Comparison of ENCODE assay signal across 8 cellular contexts in genomic region chr6:31821301-31822037, GRCh38. TPM values are rescaled to one million over a fixed set of nuclear protein-coding genes. Genes with fewer than 3 reads are reported as not detected.
DNase-seq lines count a peak whose midpoint lies in the region; ATAC-seq, FAIRE-seq and TF ChIP-seq lines count a peak whose summit lies in the region.

No MANE protein-coding gene starts in this region.

- DNase-seq in BE2C (peak; percentile 71), GM19239 (ENCODE audit: insufficient read length, low spot score) (no peak), NCI-H1105 treated with DMSO at 0.1 percent for 48 hours (lab: John Stamatoyannopoulos, UW) (peak; percentile 31), medulla oblongata (ENCODE audit: extremely low spot score) (peak; percentile 81)
- DNase-seq in activated CD4-positive, alpha-beta T cell treated with anti-CD3 and anti-CD28 coated beads for 4 hours = peak; percentile 57 to 60
- DNase-seq in stimulated activated CD8-positive, alpha-beta memory T cell treated with anti-CD3 and anti-CD28 coated beads, Interleukin-12 subunit alpha, Interleukin-12 subunit beta, amount 100 ng/mL, for 4 hours (ENCODE audit: low read depth) = peak; percentile 47

- H3K27ac ChIP-seq in ectodermal cell (ENCODE audit: insufficient read depth, low read depth, low read length, poor library complexity, severe bottlenecking) = no peak overlapping the region

- FAIRE-seq in GM19239 (lab: Jason Lieb, UNC) = peak; percentile 33

- H3K4me1 ChIP-seq in BE2C (peaks cover 3% of the 10 kb centered on the region; the same call in 1 of the 2 replicates), ectodermal cell (ENCODE audit: control insufficient read depth, insufficient read depth, low read length) (no peaks in the 10 kb centered on the region)

- peak overlapping the region; percentile 77 for H3K4me3 ChIP-seq in BE2C (ENCODE audit: low read depth, low read length)
- peak overlapping the region; percentile 44 for H3K4me3 ChIP-seq in ectodermal cell (ENCODE audit: insufficient read depth, low read depth, low read length)

- H3K36me3 ChIP-seq in BE2C (no peaks in the 10 kb centered on the region), ectodermal cell (ENCODE audit: control insufficient read depth, insufficient read depth, low read length) (no peaks in the 10 kb centered on the region)

- 11 to 13% methylated on average over 39 of the region's 39 CpGs for WGBS in ectodermal cell, 2 experiments

- no peak for ATAC-seq in HG03139 (IDR thresholded peaks at IDR 0.05; ENCODE audit: unreplicated experiment)

- H3K27me3 ChIP-seq in BE2C = no peaks in the 10 kb centered on the region
- H3K27me3 ChIP-seq in ectodermal cell (ENCODE audit: control insufficient read depth, insufficient read depth, low read length, poor library complexity, severe bottlenecking) = no peaks in the 10 kb centered on the region

- TF ChIP-seq CTCF in BE2C (IDR thresholded peaks at IDR 0.05; ENCODE audit: low read depth, low read length) = no peak

- H3K9me3 ChIP-seq in BE2C (no peaks in the 10 kb centered on the region; the same call in 1 of the 2 replicates), ectodermal cell (ENCODE audit: control insufficient read depth, low read length) (no peaks in the 10 kb centered on the region)

RNA-seq across cellular contexts. Expression of gene HSPA1B, which starts 6.1 kb away (rescaled TPM):
- polyA plus RNA-seq in BE2C (2012; ENCODE audit: insufficient read depth, insufficient read length, low read depth) = 120 TPM
- 63.6 TPM for polyA plus RNA-seq in ectodermal cell (2013, experiment 1 of 4)
- 32.4 TPM for polyA plus RNA-seq in ectodermal cell (2013, experiment 2 of 4)
- polyA plus RNA-seq in ectodermal cell (2013, experiment 3 of 4) = 41.5 TPM
- polyA plus RNA-seq in ectodermal cell (2013, experiment 4 of 4) = 40.4 TPM

RNA-seq across cellular contexts. Expression of gene HSPA1A, which starts 6.1 kb away (rescaled TPM):
- polyA plus RNA-seq in BE2C (2012; ENCODE audit: insufficient read depth, insufficient read length, low read depth) = 66.4 TPM
- 62.5 TPM for polyA plus RNA-seq in ectodermal cell (2013, experiment 1 of 4)
- 38.8 TPM for polyA plus RNA-seq in ectodermal cell (2013, experiment 2 of 4)
- 46.0 TPM for polyA plus RNA-seq in ectodermal cell (2013, experiment 3 of 4)
- 53.0 TPM for polyA plus RNA-seq in ectodermal cell (2013, experiment 4 of 4)

RNA-seq across cellular contexts. Expression of gene HSPA1L, which starts 6.4 kb away (rescaled TPM):
- polyA plus RNA-seq in BE2C (2012; ENCODE audit: insufficient read depth, insufficient read length, low read depth) = 1.3 TPM
- polyA plus RNA-seq in ectodermal cell (2013, experiment 1 of 4) = 1.1 TPM
- 1.5 TPM for polyA plus RNA-seq in ectodermal cell (2013, experiment 2 of 4)
- 1.2 TPM for polyA plus RNA-seq in ectodermal cell (2013, experiment 3 of 4)
- polyA plus RNA-seq in ectodermal cell (2013, experiment 4 of 4) = 1.5 TPM

RNA-seq across cellular contexts. Expression of gene LSM2, which starts 14.7 kb away (rescaled TPM):
- polyA plus RNA-seq in BE2C (2012; ENCODE audit: insufficient read depth, insufficient read length, low read depth) = 100 TPM
- polyA plus RNA-seq in ectodermal cell (2013, experiment 1 of 4) = 150 TPM
- 155 TPM for polyA plus RNA-seq in ectodermal cell (2013, experiment 2 of 4)
- 131 TPM for polyA plus RNA-seq in ectodermal cell (2013, experiment 3 of 4)
- polyA plus RNA-seq in ectodermal cell (2013, experiment 4 of 4) = 136 TPM

RNA-seq across cellular contexts. Expression of gene VARS1, which starts 25.9 kb away (rescaled TPM):
- polyA plus RNA-seq in BE2C (2012; ENCODE audit: insufficient read depth, insufficient read length, low read depth) = 287 TPM
- polyA plus RNA-seq in ectodermal cell (2013, experiment 1 of 4) = 113 TPM
- 95.5 TPM for polyA plus RNA-seq in ectodermal cell (2013, experiment 2 of 4)
- polyA plus RNA-seq in ectodermal cell (2013, experiment 3 of 4) = 60.3 TPM
- polyA plus RNA-seq in ectodermal cell (2013, experiment 4 of 4) = 60.5 TPM
